In the genomic region with DNA sequence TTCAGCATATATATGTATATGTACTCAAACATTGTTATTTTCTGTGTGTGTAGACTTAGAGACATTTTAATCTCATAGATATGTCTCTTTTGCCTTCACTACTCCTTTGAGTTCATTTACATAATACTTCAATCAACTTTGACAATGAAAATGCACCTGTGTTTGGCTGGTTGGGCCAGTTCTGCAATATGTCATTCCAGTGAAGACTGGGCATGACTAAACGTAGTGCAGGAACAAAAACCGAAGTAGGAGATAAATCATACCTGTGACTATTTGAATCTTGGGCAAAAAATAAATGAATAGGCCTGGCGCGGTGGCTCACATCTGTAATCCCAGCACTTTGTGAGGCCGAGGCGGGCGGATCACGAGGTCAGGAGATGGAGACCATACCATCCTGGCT, we compare ENCODE assay signal across 34 cellular contexts.
"Had no signal": no experiment of that assay in that cellular context is flagged by ENCODE, and none has a peak within 500 bp of the region (broad histone marks: within the 10 kb centered on the region; RNA-seq: fewer than 3 reads in every experiment).

No MANE protein-coding gene starts in this region.

- H3K27ac Mint-ChIP-seq: activated B cell treated with CpG ODN at 0.5 μM for 24 hours; activated CD4-positive, alpha-beta memory T cell treated with anti-CD3 and anti-CD28 coated beads for 36 hours; activated CD4-positive, alpha-beta T cell treated with anti-CD3 and anti-CD28 coated beads, Interleukin-2, amount 10 ng/mL, durations not matched to agents 24 days and 14 days; activated CD8-positive, alpha-beta T cell treated with anti-CD3 and anti-CD28 coated beads for 36 hours; activated naive CD4-positive, alpha-beta T cell treated with anti-CD3 and anti-CD28 coated beads for 36 hours; activated naive CD4-positive, alpha-beta T cell treated with anti-CD3 and anti-CD28 coated beads, Interleukin-2, amount 50 U/mL, for 72 hours; activated naive CD8-positive, alpha-beta T cell treated with anti-CD3 and anti-CD28 coated beads for 36 hours; activated T-cell treated with anti-CD3 and anti-CD28 coated beads, Interleukin-2, amount 50 U/mL, for 72 hours; activated T-helper 1 cell treated with anti-CD3 and anti-CD28 coated beads, Interleukin-12 subunit alpha, Interleukin-12 subunit beta, Interleukin-2, Interleukin-4 antibody, amounts not matched to agents 30 ng/mL and 10 ng/mL and 1 ng/mL, durations not matched to agents 14 hours and 24 hours and 36 hours; activated T-helper 17 cell treated with anti-CD3 and anti-CD28 coated beads, Interleukin-2, amount 50 U/mL, for 72 hours; T-helper 1 cell treated with Interleukin-12 subunit alpha and Interleukin-12 subunit beta and Interleukin-4 antibody, amounts not matched to agents 30 μg/mL and 1 μg/mL, for 36 hours; T-helper 2 cell treated with Interferon-gamma antibody and Interleukin-4, amounts not matched to agents 5 μg/mL and 100 μg/mL, for 36 hours had no signal

- H3K4me3 Mint-ChIP-seq: activated B cell treated with CpG ODN at 0.5 μM for 24 hours; activated CD4-positive, alpha-beta memory T cell treated with anti-CD3 and anti-CD28 coated beads for 36 hours; activated CD4-positive, alpha-beta T cell treated with anti-CD3 and anti-CD28 coated beads, Interleukin-2, amount 10 ng/mL, durations not matched to agents 24 days and 14 days; activated CD8-positive, alpha-beta T cell treated with anti-CD3 and anti-CD28 coated beads for 36 hours; activated naive CD4-positive, alpha-beta T cell treated with anti-CD3 and anti-CD28 coated beads for 36 hours; activated naive CD8-positive, alpha-beta T cell treated with anti-CD3 and anti-CD28 coated beads for 36 hours; activated T-cell treated with anti-CD3 and anti-CD28 coated beads, Interleukin-2, amount 50 U/mL, for 4 hours; activated T-cell treated with anti-CD3 and anti-CD28 coated beads, Interleukin-2, amount 50 U/mL, for 72 hours; activated T-helper 1 cell treated with anti-CD3 and anti-CD28 coated beads, Interleukin-12 subunit alpha, Interleukin-12 subunit beta, Interleukin-2, Interleukin-4 antibody, amounts not matched to agents 30 ng/mL and 10 ng/mL and 1 ng/mL, durations not matched to agents 14 hours and 24 hours and 36 hours; activated T-helper 17 cell treated with anti-CD3 and anti-CD28 coated beads, Interleukin-2, amount 50 U/mL, for 72 hours; T-helper 1 cell treated with Interleukin-12 subunit alpha and Interleukin-12 subunit beta and Interleukin-4 antibody, amounts not matched to agents 30 μg/mL and 1 μg/mL, for 36 hours; T-helper 2 cell treated with Interferon-gamma antibody and Interleukin-4, amounts not matched to agents 5 μg/mL and 100 μg/mL, for 36 hours had no signal

- ATAC-seq: activated CD8-positive, alpha-beta T cell treated with anti-CD3 and anti-CD28 coated beads for 36 hours; activated naive CD4-positive, alpha-beta T cell treated with anti-CD3 and anti-CD28 coated beads, Interleukin-2, amount 50 U/mL, for 72 hours; activated T-cell treated with anti-CD3 and anti-CD28 coated beads, Interleukin-2, amount 50 U/mL, for 4 hours; activated T-cell treated with anti-CD3 and anti-CD28 coated beads, Interleukin-2, amount 50 U/mL, for 72 hours; activated T-helper 17 cell treated with anti-CD3 and anti-CD28 coated beads, Interleukin-2, amount 50 U/mL, for 72 hours; body of pancreas had no signal

- H3K36me3 Mint-ChIP-seq: activated CD4-positive, alpha-beta memory T cell treated with anti-CD3 and anti-CD28 coated beads for 36 hours; activated naive CD8-positive, alpha-beta T cell treated with anti-CD3 and anti-CD28 coated beads for 36 hours had no signal

- H3K4me1 Mint-ChIP-seq: activated B cell treated with CpG ODN at 0.5 μM for 24 hours; activated CD4-positive, alpha-beta T cell treated with anti-CD3 and anti-CD28 coated beads, Interleukin-2, amount 10 ng/mL, durations not matched to agents 24 days and 14 days; activated naive CD8-positive, alpha-beta T cell treated with anti-CD3 and anti-CD28 coated beads for 36 hours; activated T-helper 17 cell treated with anti-CD3 and anti-CD28 coated beads, Interleukin-2, amount 50 U/mL, for 72 hours had no signal

- DNase-seq: activated B cell treated with CpG ODN at 0.5 μM for 24 hours; activated CD4-positive, alpha-beta memory T cell treated with anti-CD3 and anti-CD28 coated beads for 36 hours; activated CD4-positive, alpha-beta T cell treated with anti-CD3 and anti-CD28 coated beads for 4 hours; activated CD4-positive, alpha-beta T cell treated with anti-CD3 and anti-CD28 coated beads, Interleukin-2, amount 10 ng/mL, durations not matched to agents 24 days and 14 days; activated CD4-positive, alpha-beta T cell treated with anti-CD3 and anti-CD28 coated beads, Interleukin-2, amount 50 U/mL, for 1 hour; activated CD4-positive, alpha-beta T cell treated with anti-CD3 and anti-CD28 coated beads, Interleukin-2, amount 50 U/mL, for 4 hours; activated CD4-positive, CD25-positive, alpha-beta regulatory T cell treated with anti-CD3 and anti-CD28 coated beads, Interleukin-2, amount 50 U/mL, for 72 hours; activated CD8-positive, alpha-beta memory T cell treated with anti-CD3 and anti-CD28 coated beads, Interleukin-2, amount 50 U/mL, for 4 hours; activated CD8-positive, alpha-beta T cell treated with anti-CD3 and anti-CD28 coated beads for 36 hours; activated effector memory CD4-positive, alpha-beta T cell treated with anti-CD3 and anti-CD28 coated beads, Interleukin-2, amount 50 U/mL, for 16 hours; activated gamma-delta T cell treated with Interleukin-2 at 50 U/mL for 16 hours; activated naive CD4-positive, alpha-beta T cell; activated naive CD4-positive, alpha-beta T cell treated with anti-CD3 and anti-CD28 coated beads for 36 hours; activated naive CD4-positive, alpha-beta T cell treated with anti-CD3 and anti-CD28 coated beads, Interleukin-2, amount 50 U/mL, for 16 hours; activated naive CD8-positive, alpha-beta T cell treated with anti-CD3 and anti-CD28 coated beads for 36 hours; activated T-cell treated with anti-CD3 and anti-CD28 coated beads for 4 hours; activated T-cell treated with anti-CD3 and anti-CD28 coated beads, Interleukin-2, amount 50 U/mL, for 1 hour; activated T-cell treated with anti-CD3 and anti-CD28 coated beads, Interleukin-2, amount 50 U/mL, for 4 hours; activated T-cell treated with anti-CD3 and anti-CD28 coated beads, Interleukin-2, amount 50 U/mL, for 72 hours; adrenal gland; amniotic stem cell; aorta; body of pancreas; brain microvascular endothelial cell; central memory CD4-positive, alpha-beta T cell; T-helper 1 cell; T-helper 2 cell; T-helper 9 cell; WERI-Rb-1 had no signal

- H3K27me3 Mint-ChIP-seq: activated B cell treated with CpG ODN at 0.5 μM for 24 hours; activated CD4-positive, alpha-beta memory T cell treated with anti-CD3 and anti-CD28 coated beads for 36 hours; activated CD4-positive, alpha-beta T cell treated with anti-CD3 and anti-CD28 coated beads, Interleukin-2, amount 10 ng/mL, durations not matched to agents 24 days and 14 days; activated CD8-positive, alpha-beta T cell treated with anti-CD3 and anti-CD28 coated beads for 36 hours; activated naive CD8-positive, alpha-beta T cell treated with anti-CD3 and anti-CD28 coated beads for 36 hours; activated T-helper 17 cell treated with anti-CD3 and anti-CD28 coated beads, Interleukin-2, amount 50 U/mL, for 72 hours had no signal
